ENCODE assay signal across 13 cellular contexts in genomic region chr5:80153586-80154126, GRCh38.
DNase-seq lines count a peak whose midpoint lies in the region; ATAC-seq, FAIRE-seq and TF ChIP-seq lines count a peak whose summit lies in the region.
"Had no signal": no experiment of that assay in that cellular context is flagged by ENCODE, and none has a peak within 500 bp of the region (broad histone marks: within the 10 kb centered on the region; RNA-seq: fewer than 3 reads in every experiment).

No MANE protein-coding gene starts in this region.

- H3K27ac Mint-ChIP-seq in stimulated activated naive CD8-positive, alpha-beta T cell treated with anti-CD3 and anti-CD28 coated beads, Interleukin-15, Interleukin-2, amounts not matched to agents 100 ng/mL and 50 ng/mL, for 24 hours: peak overlapping the region; percentile 38
- peak overlapping the region; percentile 41 for H3K27ac Mint-ChIP-seq in mesothelial cell of epicardium

- H3K4me3 ChIP-seq in bronchial epithelial cell (ENCODE audit: low read depth, low read length) (no peak overlapping the region), upper lobe of left lung (no peak overlapping the region)

- no peak overlapping the region for H3K4me3 Mint-ChIP-seq in stimulated activated naive CD8-positive, alpha-beta T cell treated with anti-CD3 and anti-CD28 coated beads, Interleukin-15, Interleukin-2, amounts not matched to agents 100 ng/mL and 50 ng/mL, for 24 hours
- no peak overlapping the region for H3K4me3 Mint-ChIP-seq in mesothelial cell of epicardium

- no peak for DNase-seq in stimulated activated naive CD8-positive, alpha-beta T cell treated with anti-CD3 and anti-CD28 coated beads, Interleukin-15, Interleukin-2, amounts not matched to agents 100 U/mL and 50 U/mL, for 24 hours
- DNase-seq in bronchial epithelial cell (ENCODE audit: low read depth): no peak
- no peak for DNase-seq in mesothelial cell of epicardium (ENCODE audit: low spot score in 2 of 2, unreplicated experiment in 2 of 2)
- no peak for DNase-seq in amniotic stem cell (lab: John Stamatoyannopoulos, UW)
- DNase-seq in upper lobe of left lung: no peak
- DNase-seq in DMS79 treated with DMSO at 0.1 percent for 48 hours (lab: John Stamatoyannopoulos, UW): no peak
- DNase-seq: cortex of kidney; NCI-H510A treated with DMSO at 0.1 percent for 48 hours; small intestine; stimulated activated CD8-positive, alpha-beta memory T cell treated with anti-CD3 and anti-CD28 coated beads, Interleukin-4, amount 100 ng/mL, for 48 hours; SW 1271 had no signal

- no peak for TF ChIP-seq EP300 in upper lobe of left lung (IDR thresholded peaks at IDR 0.05)

- H3K36me3 ChIP-seq in bronchial epithelial cell (ENCODE audit: control insufficient read depth, insufficient read depth, low read length) (peaks cover 7% of the 10 kb centered on the region), upper lobe of left lung (peaks cover 8 to 22% (median 9%) of the 10 kb centered on the region in 4 donors)

- peaks cover 42% of the 10 kb centered on the region for H3K36me3 Mint-ChIP-seq in stimulated activated naive CD8-positive, alpha-beta T cell treated with anti-CD3 and anti-CD28 coated beads, Interleukin-15, Interleukin-2, amounts not matched to agents 100 ng/mL and 50 ng/mL, for 24 hours (ENCODE audit: low read depth)
- peaks cover 29% of the 10 kb centered on the region for H3K36me3 Mint-ChIP-seq in mesothelial cell of epicardium

- H3K9me3 Mint-ChIP-seq in stimulated activated naive CD8-positive, alpha-beta T cell treated with anti-CD3 and anti-CD28 coated beads, Interleukin-15, Interleukin-2, amounts not matched to agents 100 ng/mL and 50 ng/mL, for 24 hours: no peaks in the 10 kb centered on the region
- H3K9me3 Mint-ChIP-seq in mesothelial cell of epicardium: no peaks in the 10 kb centered on the region

- no peaks in the 10 kb centered on the region for H3K27me3 Mint-ChIP-seq in stimulated activated naive CD8-positive, alpha-beta T cell treated with anti-CD3 and anti-CD28 coated beads, Interleukin-15, Interleukin-2, amounts not matched to agents 100 ng/mL and 50 ng/mL, for 24 hours
- no peaks in the 10 kb centered on the region for H3K27me3 Mint-ChIP-seq in mesothelial cell of epicardium (ENCODE audit: low read depth)

- no peaks in the 10 kb centered on the region for H3K9me3 ChIP-seq in upper lobe of left lung

- no peak for ATAC-seq in stimulated activated naive CD8-positive, alpha-beta T cell treated with anti-CD3 and anti-CD28 coated beads, Interleukin-15, Interleukin-2, amounts not matched to agents 100 U/mL and 50 U/mL, for 24 hours
- ATAC-seq in GM18861 (IDR thresholded peaks at IDR 0.05; ENCODE audit: unreplicated experiment) (no peak), upper lobe of left lung (ENCODE audit: low FRiP score in 2 of 2) (no peak)

- peak; percentile 60 for FAIRE-seq in bronchial epithelial cell (lab: Jason Lieb, UNC)
- FAIRE-seq: small intestine had no signal

- 61 to 77% methylated on average over 8 of the region's 8 CpGs for WGBS in upper lobe of left lung, 2 donors

- peaks cover 56% of the 10 kb centered on the region for H3K4me1 Mint-ChIP-seq in stimulated activated naive CD8-positive, alpha-beta T cell treated with anti-CD3 and anti-CD28 coated beads, Interleukin-15, Interleukin-2, amounts not matched to agents 100 ng/mL and 50 ng/mL, for 24 hours (ENCODE audit: low read depth)
- peaks cover 37% of the 10 kb centered on the region for H3K4me1 Mint-ChIP-seq in mesothelial cell of epicardium

- H3K4me1 ChIP-seq in upper lobe of left lung: no peaks in the 10 kb centered on the region

- H3K27ac ChIP-seq in upper lobe of left lung: no peak overlapping the region

- H3K27me3 ChIP-seq in bronchial epithelial cell (ENCODE audit: control insufficient read depth, insufficient read depth, low read length) (no peaks in the 10 kb centered on the region), upper lobe of left lung (no peaks in the 10 kb centered on the region)

- TF ChIP-seq POLR2A in upper lobe of left lung (IDR thresholded peaks at IDR 0.05): no peak

- TF ChIP-seq CTCF in bronchial epithelial cell (IDR thresholded peaks at IDR 0.05; ENCODE audit: insufficient read depth, low read length, severe bottlenecking) (no peak), mesothelial cell of epicardium (IDR thresholded peaks at IDR 0.05; ENCODE audit: unreplicated experiment) (no peak), upper lobe of left lung (IDR thresholded peaks at IDR 0.05) (no peak)
